ENCODE assay signal across 23 cellular contexts in the genomic region with DNA sequence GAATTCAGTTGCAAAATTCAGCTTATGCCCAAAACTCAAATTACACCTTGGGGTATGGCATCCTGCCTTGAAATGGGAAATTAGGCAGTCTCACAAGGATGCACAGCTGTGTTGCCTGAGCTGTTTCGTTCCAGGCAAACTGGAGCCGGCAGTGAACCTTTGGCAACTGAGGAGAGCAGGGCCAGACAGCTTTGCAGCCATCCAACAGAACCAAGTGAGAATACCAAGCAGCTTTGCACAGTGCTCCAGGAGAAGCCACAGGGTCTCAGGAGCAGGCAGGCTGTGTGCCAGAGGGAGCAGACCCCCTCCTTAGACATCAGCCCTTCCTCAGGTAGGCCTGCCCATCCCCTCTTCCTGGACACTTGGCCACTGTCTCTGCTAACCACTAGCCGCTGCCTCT. TPM values are rescaled to one million over a fixed set of nuclear protein-coding genes. Genes with fewer than 3 reads are reported as not detected.
"Had no signal": no experiment of that assay in that cellular context is flagged by ENCODE, and none has a peak within 500 bp of the region (broad histone marks: within the 10 kb centered on the region; RNA-seq: fewer than 3 reads in every experiment).

No MANE protein-coding gene starts in this region.

- H3K27ac ChIP-seq: RWPE1 had no signal

- H3K9ac ChIP-seq: SK-N-SH had no signal

- H3K9me3 ChIP-seq: MG63, SK-N-SH had no signal

- H3K36me3 ChIP-seq: MG63 had no signal

- H3K4me3 ChIP-seq: MG63 had no signal

- DNase-seq: IMR-90, Karpas-422, KG1, MG63, NCI-H1092, NCI-H1105 treated with DMSO at 0.1 percent for 48 hours, NCI-H1417 treated with DMSO at 0.1 percent for 48 hours, NCI-H146, NCI-H1694 treated with DMSO at 0.1 percent for 48 hours, NCI-H1930, NCI-H2081, NCI-H2107, NCI-H2227 treated with DMSO at 0.1 percent for 48 hours, NCI-H524, NCI-H526 treated with DMSO at 0.1 percent for 48 hours, NCI-H774, SHP77, SK-N-SH had no signal

- ATAC-seq: HepG2 had no signal

RNA-seq across cellular contexts. Expression of a gene that starts 32.4 kb away (rescaled TPM):
- total RNA-seq: HepG2, HT-29, IMR-90, NCI-H460, SK-MEL-5 had no signal
- polyA plus RNA-seq: HepG2, IMR-90, SK-N-SH had no signal
